In the genomic region with DNA sequence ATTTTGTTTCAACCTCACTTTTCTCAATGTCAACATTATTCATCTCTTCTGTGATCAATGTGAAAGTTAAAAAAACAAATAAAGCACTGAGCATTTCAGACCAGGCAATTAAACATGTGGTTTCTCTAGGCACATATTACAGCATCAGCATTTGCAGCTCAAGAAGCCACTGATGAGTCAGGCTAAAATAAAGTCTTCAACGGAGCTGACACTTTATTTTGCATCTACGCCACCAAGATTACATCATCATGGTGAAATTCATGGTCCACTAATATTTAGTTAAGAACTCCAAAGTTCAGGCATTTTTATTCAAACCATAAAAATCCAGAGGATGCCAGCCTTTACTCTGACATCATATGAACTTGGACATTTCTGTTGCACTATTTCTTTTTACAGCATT, we compare ENCODE assay signal across 10 cellular contexts. TPM values are rescaled to one million over a fixed set of nuclear protein-coding genes. Genes with fewer than 3 reads are reported as not detected.
DNase-seq lines count a peak whose midpoint lies in the region; ATAC-seq and TF ChIP-seq lines count a peak whose summit lies in the region.
"Had no signal": no experiment of that assay in that cellular context is flagged by ENCODE, and none has a peak within 500 bp of the region (broad histone marks: within the 10 kb centered on the region; RNA-seq: fewer than 3 reads in every experiment).

No MANE protein-coding gene starts in this region.

- TF ChIP-seq CTCF in epithelial cell of esophagus (IDR thresholded peaks at IDR 0.05; ENCODE audit: insufficient read depth, low read depth, low read length, missing control alignments) (no peak), type B pancreatic cell (conservative IDR thresholded peaks at IDR 0.05) (no peak)

- no peaks in the 10 kb centered on the region for H3K4me1 ChIP-seq in naive thymus-derived CD4-positive, alpha-beta T cell (ENCODE audit: control insufficient read depth in 2 of 2, insufficient read depth in 2 of 2, low read length in 2 of 2)

- no peaks in the 10 kb centered on the region for H3K36me3 Mint-ChIP-seq in naive thymus-derived CD4-positive, alpha-beta T cell
- H3K36me3 Mint-ChIP-seq in type B pancreatic cell: no peaks in the 10 kb centered on the region

- no peak overlapping the region for H3K27ac ChIP-seq in naive thymus-derived CD4-positive, alpha-beta T cell (ENCODE audit: low read depth, low read length)
- H3K27ac ChIP-seq: adrenal gland had no signal

- no peak overlapping the region for H3K27ac Mint-ChIP-seq in naive thymus-derived CD4-positive, alpha-beta T cell
- H3K27ac Mint-ChIP-seq in type B pancreatic cell: no peak overlapping the region

- no peaks in the 10 kb centered on the region for H3K27me3 ChIP-seq in naive thymus-derived CD4-positive, alpha-beta T cell (ENCODE audit: control insufficient read depth in 2 of 2, insufficient read depth in 2 of 2, low read length in 2 of 2)
- H3K27me3 ChIP-seq: adrenal gland had no signal

- no peak for ATAC-seq in naive thymus-derived CD4-positive, alpha-beta T cell

- H3K27me3 Mint-ChIP-seq in naive thymus-derived CD4-positive, alpha-beta T cell: no peaks in the 10 kb centered on the region
- H3K27me3 Mint-ChIP-seq in type B pancreatic cell: no peaks in the 10 kb centered on the region

- POLR2A ChIA-PET in naive thymus-derived CD4-positive, alpha-beta T cell (lab: Charles Lee): no interaction called here

- CTCF ChIA-PET in naive thymus-derived CD4-positive, alpha-beta T cell (lab: Charles Lee): no interaction called here

- H3K9me3 Mint-ChIP-seq in naive thymus-derived CD4-positive, alpha-beta T cell: peaks cover 0 to 3% (median 0%) of the 10 kb centered on the region in 11 donors
- H3K9me3 Mint-ChIP-seq in type B pancreatic cell: no peaks in the 10 kb centered on the region

- peak; percentile 81 for DNase-seq in Caki2 (ENCODE audit: low read depth)
- DNase-seq in OCI-M1 (lab: John Stamatoyannopoulos, UW): peak; percentile 59
- DNase-seq in epithelial cell of esophagus (ENCODE audit: low read depth): peak; percentile 62
- peak; percentile 74 for DNase-seq in myocyte (ENCODE audit: low read depth)
- DNase-seq in naive thymus-derived CD4-positive, alpha-beta T cell: no peak
- no peak for DNase-seq in type B pancreatic cell (ENCODE audit: extremely low spot score, unreplicated experiment)
- DNase-seq in erythroblast (lab: John Stamatoyannopoulos, UW): no peak
- no peak for DNase-seq in activated T-cell treated with anti-CD3 and anti-CD28 coated beads for 4 hours
- DNase-seq: activated CD4-positive, alpha-beta T cell treated with anti-CD3 and anti-CD28 coated beads for 48 hours had no signal

- no peak for TF ChIP-seq POLR2A in erythroblast (IDR thresholded peaks at IDR 0.05; ENCODE audit: low read length)

- H3K4me1 Mint-ChIP-seq in naive thymus-derived CD4-positive, alpha-beta T cell: no peaks in the 10 kb centered on the region
- H3K4me1 Mint-ChIP-seq in type B pancreatic cell (ENCODE audit: unreplicated experiment): peaks cover 8% of the 10 kb centered on the region

- in situ Hi-C loops in Caki2 (cut with HindIII; ENCODE audit: low pct_unique_long_range_greater_than_20kb, low sequenced_read_pairs): no loop called here

- H3K4me3 Mint-ChIP-seq in naive thymus-derived CD4-positive, alpha-beta T cell: no peak overlapping the region
- no peak overlapping the region for H3K4me3 Mint-ChIP-seq in type B pancreatic cell

- H3K36me3 ChIP-seq in naive thymus-derived CD4-positive, alpha-beta T cell (ENCODE audit: control insufficient read depth in 2 of 3, insufficient read depth in 3 of 3, low read length in 3 of 3): no peaks in the 10 kb centered on the region
- H3K36me3 ChIP-seq: adrenal gland had no signal

- H3K9me3 ChIP-seq in naive thymus-derived CD4-positive, alpha-beta T cell (ENCODE audit: control insufficient read depth in 2 of 3, low read length in 3 of 3): no peaks in the 10 kb centered on the region
- H3K9me3 ChIP-seq: adrenal gland had no signal

- H3K4me3 ChIP-seq in epithelial cell of esophagus (ENCODE audit: low read length): no peak overlapping the region
- H3K4me3 ChIP-seq in naive thymus-derived CD4-positive, alpha-beta T cell (ENCODE audit: low read length): no peak overlapping the region
- H3K4me3 ChIP-seq: adrenal gland had no signal

- intact Hi-C loops in naive thymus-derived CD4-positive, alpha-beta T cell (cut with micrococcal nuclease): no loop called here

RNA-seq across cellular contexts. Expression of a gene that starts 33.0 kb away (rescaled TPM):
- 0.84 and 1.5 TPM in 2 replicates for total RNA-seq in Caki2 (2014; rRNA removed; shearing (Covaris generic); ENCODE audit: low replicate concordance)
- 5.7 and 6.0 TPM in 2 replicates for total RNA-seq in myocyte
- polyA plus RNA-seq in myocyte (2012): 3.1 TPM
- total RNA-seq in naive thymus-derived CD4-positive, alpha-beta T cell: under 1 TPM in 4 of 5 experiments, not detected in 1; 0.05 to 0.67 (median 0.15) TPM
- not detected for polyA plus RNA-seq in naive thymus-derived CD4-positive, alpha-beta T cell
- 5.7 and 13.3 TPM in 2 replicates for total RNA-seq in type B pancreatic cell (ENCODE audit: low replicate concordance)

Comparison
In these comparisons a context has a peak if more than half of its experiments do, and no peak if none do; other contexts are left out.
1. DNase-seq: peak in Caki2 (single experiment), OCI-M1 (single experiment), epithelial cell of esophagus (single experiment) and myocyte (single experiment); none in naive thymus-derived CD4-positive, alpha-beta T cell (0 of 9), type B pancreatic cell (single experiment), erythroblast (0 of 2) and activated T-cell treated with anti-CD3 and anti-CD28 coated beads for 4 hours (single experiment).